In the genomic region with DNA sequence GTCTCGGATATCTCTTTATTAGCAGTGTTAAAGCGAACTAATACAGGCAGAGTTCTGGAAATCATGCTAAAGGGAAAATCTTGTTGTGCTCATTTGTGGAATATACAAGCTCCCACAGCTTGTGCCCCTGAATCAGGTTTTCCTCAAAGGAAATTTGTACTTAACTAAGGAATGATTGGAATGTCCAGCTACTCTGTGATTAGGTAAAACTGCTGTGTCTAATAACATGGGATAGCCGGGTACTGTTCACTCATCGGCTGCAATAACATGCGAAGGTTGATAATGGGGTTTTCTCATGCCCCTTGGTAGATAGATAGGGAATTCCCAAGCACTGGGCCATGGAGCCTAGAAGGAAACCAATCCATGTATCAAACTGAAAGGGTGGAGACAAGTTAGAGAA, we compare ENCODE assay signal across 12 cellular contexts.
DNase-seq lines count a peak whose midpoint lies in the region; ATAC-seq and TF ChIP-seq lines count a peak whose summit lies in the region.
"Had no signal": no experiment of that assay in that cellular context is flagged by ENCODE, and none has a peak within 500 bp of the region (broad histone marks: within the 10 kb centered on the region; RNA-seq: fewer than 3 reads in every experiment).

No MANE protein-coding gene starts in this region.

- H3K36me3 ChIP-seq in SJSA1 = no peaks in the 10 kb centered on the region
- H3K36me3 ChIP-seq in OCI-LY7 (ENCODE audit: insufficient read depth, low read length) = no peaks in the 10 kb centered on the region
- no peaks in the 10 kb centered on the region for H3K36me3 ChIP-seq in upper lobe of left lung

- BruUV-seq in OCI-LY7 (replicated peaks; lab: Mats Ljungman, UMichigan) = no TSS peak

- CTCF ChIA-PET in OCI-LY7 (lab: Charles Lee; ENCODE audit: unreplicated experiment) = no interaction called here

- no peaks in the 10 kb centered on the region for H3K27me3 ChIP-seq in SJSA1 (replicated peaks)
- H3K27me3 ChIP-seq in upper lobe of left lung = no peaks in the 10 kb centered on the region

- H3K79me2 ChIP-seq in OCI-LY7 (ENCODE audit: insufficient read depth, low read depth, low read length) = no peaks in the 10 kb centered on the region

- H3K4me1 ChIP-seq in SJSA1 (replicated peaks) (peaks cover 19% of the 10 kb centered on the region), OCI-LY7 (ENCODE audit: insufficient read depth, low read length, poor library complexity, severe bottlenecking) (no peaks in the 10 kb centered on the region), upper lobe of left lung (no peaks in the 10 kb centered on the region)

- peak; percentile 89 for DNase-seq in ELR (ENCODE audit: low read depth)
- peak in 1 of 2 experiments; percentile 60 for DNase-seq in SJSA1 (ENCODE audit: low read depth in 1 of 2, low spot score in 2 of 2)
- peak; percentile 60 for DNase-seq in fibroblast of the aortic adventitia (ENCODE audit: low read depth)
- peak; percentile 74 for DNase-seq in non-pigmented ciliary epithelial cell (ENCODE audit: low read depth)
- DNase-seq in OCI-LY7 (ENCODE audit: low spot score) = no peak
- no peak for DNase-seq in DMS79 (lab: John Stamatoyannopoulos, UW)
- no peak for DNase-seq in Right ventricle myocardium inferior (ENCODE audit: missing footprints)
- DNase-seq in upper lobe of left lung = no peak
- DNase-seq: caudate nucleus, GF-D8, NCI-H1105 had no signal

- H3K4me3 ChIP-seq in SJSA1 = no peak overlapping the region
- H3K4me3 ChIP-seq in fibroblast of the aortic adventitia (ENCODE audit: low read depth, low read length) = no peak overlapping the region
- H3K4me3 ChIP-seq in OCI-LY7 (ENCODE audit: low read depth, low read length, poor library complexity, severe bottlenecking) = no peak overlapping the region
- H3K4me3 ChIP-seq in upper lobe of left lung = no peak overlapping the region

- H3K9me3 ChIP-seq in SJSA1 (replicated peaks) (0 out of 2 replicates have a peak, but pooled peaks cover 10% of the 10 kb centered on the region), OCI-LY7 (ENCODE audit: low read length) (no peaks in the 10 kb centered on the region), upper lobe of left lung (no peaks in the 10 kb centered on the region)

- ATAC-seq in Right ventricle myocardium inferior (no peak), upper lobe of left lung (ENCODE audit: low FRiP score in 2 of 2) (no peak)

- no peak overlapping the region for H2AFZ ChIP-seq in OCI-LY7 (ENCODE audit: low read length)

- no peak for TF ChIP-seq EP300 in upper lobe of left lung (IDR thresholded peaks at IDR 0.05)

- H3K9me2 ChIP-seq in OCI-LY7 (ENCODE audit: insufficient read depth, low read length) = no peaks in the 10 kb centered on the region

- WGBS in upper lobe of left lung, 2 donors = 72 to 77% methylated on average over 5 of the region's 5 CpGs

- H3K27ac ChIP-seq in SJSA1 = peak overlapping the region; percentile 62
- no peak overlapping the region for H3K27ac ChIP-seq in OCI-LY7 (ENCODE audit: low read depth, low read length, poor library complexity, severe bottlenecking)
- H3K27ac ChIP-seq in upper lobe of left lung = no peak overlapping the region
- H3K27ac ChIP-seq: C4-2B had no signal

- H4K20me1 ChIP-seq in OCI-LY7 (ENCODE audit: insufficient read depth, low read length) = no peaks in the 10 kb centered on the region

- no peak for TF ChIP-seq CTCF in fibroblast of the aortic adventitia (IDR thresholded peaks at IDR 0.05; ENCODE audit: insufficient read depth, low read length)
- no peak for TF ChIP-seq CTCF in OCI-LY7 (conservative IDR thresholded peaks at IDR 0.05; ENCODE audit: low read length)
- TF ChIP-seq CTCF in upper lobe of left lung (IDR thresholded peaks at IDR 0.05) = no peak

- TF ChIP-seq POLR2A in upper lobe of left lung (IDR thresholded peaks at IDR 0.05) = no peak

- no peak overlapping the region for H3K4me2 ChIP-seq in OCI-LY7 (ENCODE audit: low read length)

- POLR2A ChIA-PET in OCI-LY7 (lab: Charles Lee) = interaction anchor here (1.4 kb wide), 1 partner anchor 25 kb away, joined by 3 read pairs; no protein-coding TSS in a partner anchor

- intact Hi-C loops in OCI-LY7 (cut with micrococcal nuclease; ENCODE audit: unreplicated experiment) (no loop called here), Right ventricle myocardium inferior (cut with DNase I) (no loop called here)

Comparison
In these comparisons a context has a peak if more than half of its experiments do, and no peak if none do; other contexts are left out.
1. DNase-seq: peak in ELR (single experiment), fibroblast of the aortic adventitia (single experiment) and non-pigmented ciliary epithelial cell (single experiment); none in OCI-LY7 (single experiment), DMS79 (single experiment), Right ventricle myocardium inferior (single experiment) and upper lobe of left lung (0 of 2).